8 cellular contexts compared by ENCODE assay signal in genomic region chr10:100009793-100010676, GRCh38. TPM values are rescaled to one million over a fixed set of nuclear protein-coding genes. Genes with fewer than 3 reads are reported as not detected.
A peak's percentile ranks its signal among the peaks of the same experiment; 100 is the strongest.
DNase-seq lines count a peak whose midpoint lies in the region; ATAC-seq and TF ChIP-seq lines count a peak whose summit lies in the region.

Gene DNMBP, minus strand, starts transcription at chr10:100009947. Its CDS starts 37,823 bp downstream, at chr10:99972124.

- peak within 1 kb of the TSS; percentile 95 for H3K4me2 ChIP-seq in GM23338

- 1% methylated on average over 54 of the region's 86 CpGs for WGBS in prostate gland

- H3K27ac ChIP-seq in GM23338 (ENCODE audit: low read depth), result no peak within 1 kb of the TSS
- H3K27ac ChIP-seq in left ventricle myocardium inferior (replicated peaks), result peak within 1 kb of the TSS; percentile 92
- peak within 1 kb of the TSS; percentile 72 to 75 for H3K27ac ChIP-seq in prostate gland

- peak within 1 kb of the TSS; percentile 100 for H2AFZ ChIP-seq in GM23338

- peak; percentile 91 for ATAC-seq in GM23338

- H4K20me1 ChIP-seq in GM23338 (replicated peaks; ENCODE audit: insufficient read depth), result no peaks in the 10 kb centered on the region

- H3K4me3 Mint-ChIP-seq in GM23338, result peak within 1 kb of the TSS; percentile 82

- no peak for TF ChIP-seq POLR2A in prostate gland (IDR thresholded peaks at IDR 0.05)

- H3K4me3 ChIP-seq in GM06990 (replicated peaks; ENCODE audit: low read depth, low read length) (peak within 1 kb of the TSS; percentile 99), GM23338 (peak within 1 kb of the TSS; percentile 91), left ventricle myocardium inferior (peak within 1 kb of the TSS; percentile 92), prostate gland (peak within 1 kb of the TSS; percentile 66 to 69)

- no peaks in the 10 kb centered on the region for H3K9me3 Mint-ChIP-seq in GM23338

- no peaks in the 10 kb centered on the region for H3K36me3 Mint-ChIP-seq in GM23338 (ENCODE audit: low read depth)

- H3F3A ChIP-seq in GM23338 (replicated peaks; ENCODE audit: low read depth), result peaks cover 4% of the 10 kb centered on the region; the same call in 1 of the 2 replicates

- intact Hi-C loops in left ventricle myocardium inferior (cut with micrococcal nuclease), result loop anchor here (10.0 kb wide), 1 partner anchor 155 kb away; no protein-coding TSS in a partner anchor
- intact Hi-C loops in prostate gland (cut with DNase I), result loop anchor here (5.0 kb wide), 1 partner anchor 37 kb away; no protein-coding TSS in a partner anchor

- H3K27me3 ChIP-seq in GM06990 (replicated peaks; ENCODE audit: control insufficient read depth, insufficient read depth, low read length), result no peaks in the 10 kb centered on the region
- 0 out of 2 replicates have a peak, but pooled peaks cover 7% of the 10 kb centered on the region for H3K27me3 ChIP-seq in GM23338 (ENCODE audit: insufficient read depth)
- no peaks in the 10 kb centered on the region for H3K27me3 ChIP-seq in left ventricle myocardium inferior (ENCODE audit: low read depth)
- H3K27me3 ChIP-seq in prostate gland (replicated peaks; ENCODE audit: insufficient read depth), result no peaks in the 10 kb centered on the region

- peak; percentile 91 for DNase-seq in GM06990 (ENCODE audit: extremely low read depth, insufficient read length)
- peak; percentile 93 for DNase-seq in GM23338 (ENCODE audit: low spot score)
- DNase-seq in T-helper 1 cell, result peak; percentile 55 to 79 (median 59)
- peak; percentile 69 for DNase-seq in amniotic epithelial cell (ENCODE audit: low read depth)
- DNase-seq in left ventricle myocardium inferior, result peak; percentile 86
- DNase-seq in prostate gland (ENCODE audit: low spot score), result peak; percentile 70
- DNase-seq in ureter (ENCODE audit: low spot score), result peak; percentile 83

- H3K27ac Mint-ChIP-seq in GM23338, result 0 out of 2 replicates have a peak within 1 kb of the TSS, but pooled peaks have one; percentile 57

- H3K9me3 ChIP-seq in left ventricle myocardium inferior (replicated peaks) (no peaks in the 10 kb centered on the region), prostate gland (no peaks in the 10 kb centered on the region)

- peaks cover 17% of the 10 kb centered on the region; the same call in 1 of the 2 replicates for H3K4me1 ChIP-seq in GM23338 (ENCODE audit: insufficient read depth)
- peaks cover 51% of the 10 kb centered on the region for H3K4me1 ChIP-seq in left ventricle myocardium inferior
- no peaks in the 10 kb centered on the region for H3K4me1 ChIP-seq in prostate gland (replicated peaks)

- H3K27me3 Mint-ChIP-seq in GM23338 (ENCODE audit: insufficient read depth, low read depth, poor library complexity), result peaks cover 14% of the 10 kb centered on the region

- H3K9me2 ChIP-seq in GM23338 (ENCODE audit: insufficient read depth), result no peaks in the 10 kb centered on the region

- no peaks in the 10 kb centered on the region for H3K36me3 ChIP-seq in GM06990 (ENCODE audit: control insufficient read depth, insufficient read depth, low read length)
- no peaks in the 10 kb centered on the region for H3K36me3 ChIP-seq in GM23338 (ENCODE audit: insufficient read depth)
- H3K36me3 ChIP-seq in left ventricle myocardium inferior, result no peaks in the 10 kb centered on the region
- no peaks in the 10 kb centered on the region for H3K36me3 ChIP-seq in prostate gland

- H3K4me1 Mint-ChIP-seq in GM23338, result peaks cover 35% of the 10 kb centered on the region

- peak; percentile 18 for TF ChIP-seq CTCF in GM06990 (IDR thresholded peaks at IDR 0.05; ENCODE audit: insufficient read depth, low read length, poor library complexity, severe bottlenecking)
- peak; percentile 50 to 68 for TF ChIP-seq CTCF in GM23338 (conservative IDR thresholded peaks at IDR 0.05; ENCODE audit: low read depth in 2 of 2)
- peak; percentile 30; the same call in 1 of the 2 replicates for TF ChIP-seq CTCF in LNCAP (IDR thresholded peaks at IDR 0.05)
- peak; percentile 63 for TF ChIP-seq CTCF in left ventricle myocardium inferior (IDR thresholded peaks at IDR 0.05; ENCODE audit: borderline replicate concordance)
- peak; percentile 54 to 77 (median 58) for TF ChIP-seq CTCF in prostate gland (IDR thresholded peaks at IDR 0.05)

- peaks cover 25% of the 10 kb centered on the region for H3K79me2 ChIP-seq in GM23338 (replicated peaks; ENCODE audit: insufficient read depth)

TF ChIP-seq in GM23338, 12 proteins besides CTCF, POLR2A, EP300 and RAD21:
- peak; percentile 88 for TF ChIP-seq CREB1 (CRISPR knock-in tag; IDR thresholded peaks at IDR 0.05; ENCODE audit: low read depth)
- no peak for TF ChIP-seq EZH2 (IDR thresholded peaks at IDR 0.05; ENCODE audit: low read depth, unreplicated experiment)
TF ChIP-seq in GM23338: peak in this region for 1.

RNA-seq across cellular contexts. Expression of gene DNMBP, which starts in this region (rescaled TPM):
- 25.7 and 31.2 TPM in 2 replicates for total RNA-seq in GM23338 (2014; rRNA removed; shearing (Covaris generic))
- 13.4 and 13.5 TPM in 2 replicates for polyA plus RNA-seq in GM23338 (2016; fragmentation: Nextera tagmentation; extraction: Ambion mirVana)
- total RNA-seq in left ventricle myocardium inferior (7.7 TPM), prostate gland (10 to 100 TPM; 15.5 to 27.9 TPM), ureter (54.6 TPM)
